In the genomic region with DNA sequence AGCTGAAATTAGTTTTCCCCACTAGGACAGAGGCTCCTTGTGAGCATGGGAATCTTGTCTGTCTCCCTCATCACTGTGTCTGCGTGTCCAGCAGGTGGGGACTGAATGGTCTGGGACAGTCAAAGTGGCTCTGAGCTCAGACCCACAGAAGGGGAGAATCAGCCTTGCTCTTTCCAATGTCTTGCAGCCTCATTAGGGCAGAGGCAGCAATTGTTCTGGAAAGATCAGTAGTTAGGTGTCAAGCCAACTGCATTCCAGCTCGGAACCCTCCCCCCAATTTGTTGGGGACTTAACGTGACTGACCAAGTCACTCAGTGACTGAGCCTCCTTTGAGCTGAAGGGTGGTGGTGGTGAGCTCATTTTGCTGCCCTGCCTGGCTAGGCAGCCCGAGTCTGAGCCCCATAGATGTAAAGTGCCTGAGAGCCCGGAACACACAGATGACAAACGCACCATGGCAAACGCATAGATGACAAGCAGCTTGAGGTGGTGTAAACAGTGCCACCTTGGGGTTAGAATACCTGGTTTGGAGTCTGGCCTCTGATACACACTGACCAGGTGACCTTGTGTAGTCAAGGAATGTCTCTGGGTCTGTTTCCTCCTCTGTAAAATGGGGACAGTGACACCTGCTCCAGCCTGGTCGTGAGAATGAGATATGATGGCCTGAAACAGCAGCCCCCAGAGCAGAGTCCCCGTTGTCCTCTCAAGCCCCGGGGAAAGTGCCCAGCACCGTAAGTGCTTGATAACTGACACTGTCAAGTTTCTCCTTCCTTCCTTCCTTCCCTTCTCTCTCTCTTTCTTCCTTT, we compare ENCODE assay signal across 14 cellular contexts. TPM values are rescaled to one million over a fixed set of nuclear protein-coding genes. Genes with fewer than 3 reads are reported as not detected.
DNase-seq lines count a peak whose midpoint lies in the region; ATAC-seq and TF ChIP-seq lines count a peak whose summit lies in the region.
"Had no signal": no experiment of that assay in that cellular context is flagged by ENCODE, and none has a peak within 500 bp of the region (broad histone marks: within the 10 kb centered on the region; RNA-seq: fewer than 3 reads in every experiment).

No MANE protein-coding gene starts in this region.

- H3K27ac ChIP-seq in C4-2B = no peak overlapping the region
- H3K27ac ChIP-seq: gastrocnemius medialis had no signal

- in situ Hi-C loops in G401 (cut with HindIII; ENCODE audit: low sequenced_read_pairs) = no loop called here

- ATAC-seq in GM19452 (IDR thresholded peaks at IDR 0.05; ENCODE audit: unreplicated experiment) (no peak), GM18858 (IDR thresholded peaks at IDR 0.05; ENCODE audit: unreplicated experiment) (no peak)
- ATAC-seq: CD8-positive, alpha-beta T cell; gastrocnemius medialis; right cardiac atrium; T-cell had no signal

- TF ChIP-seq CTCF in C4-2B (conservative IDR thresholded peaks at IDR 0.05) = peak; percentile 43

- peak; percentile 23 for DNase-seq in G401 (ENCODE audit: low spot score)
- peak; percentile 46 for DNase-seq in SW480 (ENCODE audit: low spot score)
- DNase-seq in mesenteric fat pad (ENCODE audit: low spot score) = peak; percentile 20
- no peak for DNase-seq in NK-92 treated with Interleukin-12 subunit alpha and Interleukin-12 subunit beta, amount 100 ng/mL, for 24 hours (lab: John Stamatoyannopoulos, UW)
- DNase-seq: activated CD4-positive, alpha-beta T cell treated with anti-CD3 and anti-CD28 coated beads, Interleukin-2, amount 10 ng/mL, durations not matched to agents 24 days and 14 days; CD8-positive, alpha-beta T cell; gastrocnemius medialis; NCI-H2107; OCI-M1; right cardiac atrium; T-cell had no signal

RNA-seq across cellular contexts. Expression of gene SORCS2, which starts 2.7 kb away (rescaled TPM):
- total RNA-seq in G401 (2014; rRNA removed; shearing (Covaris generic)) = under 0.01 TPM in 1 of 2 replicates, not detected in the other
- total RNA-seq in mesenteric fat pad = 1.9 TPM
- total RNA-seq: activated CD4-positive, alpha-beta T cell treated with anti-CD3 and anti-CD28 coated beads, Interleukin-2, amount 10 ng/mL, durations not matched to agents 24 days and 14 days; CD8-positive, alpha-beta T cell had no signal
